Comparison of ENCODE assay signal across 21 cellular contexts in the genomic region with DNA sequence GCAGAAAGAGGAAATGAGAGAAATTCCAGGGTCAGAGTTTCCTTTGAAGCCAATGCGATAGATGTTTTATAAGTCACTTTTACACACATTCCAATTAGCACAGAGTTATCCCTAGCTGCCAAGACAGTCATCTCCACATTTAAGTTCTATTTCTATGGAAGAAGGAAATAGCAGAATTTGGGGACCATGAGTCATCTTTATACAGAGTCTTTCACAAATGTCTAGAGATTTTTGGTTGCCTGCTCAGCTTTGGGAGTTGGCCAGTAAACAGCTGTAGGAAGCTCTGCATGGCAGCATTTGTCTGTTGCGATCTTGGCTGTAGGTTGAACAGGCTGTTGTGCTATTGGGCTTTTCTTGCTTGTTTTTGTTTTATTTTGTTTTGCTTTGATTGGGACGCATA.
DNase-seq lines count a peak whose midpoint lies in the region; ATAC-seq, FAIRE-seq and TF ChIP-seq lines count a peak whose summit lies in the region.
"Had no signal": no experiment of that assay in that cellular context is flagged by ENCODE, and none has a peak within 500 bp of the region (broad histone marks: within the 10 kb centered on the region; RNA-seq: fewer than 3 reads in every experiment).

No MANE protein-coding gene starts in this region.

- H3K23ac ChIP-seq in mesenchymal stem cell (ENCODE audit: low read length in 2 of 2): no peak overlapping the region

- intact Hi-C loops in endothelial cell of umbilical vein (cut with micrococcal nuclease): no loop called here

- CTCF ChIA-PET in endothelial cell of umbilical vein (lab: Charles Lee): no interaction called here

- peak; percentile 43 for FAIRE-seq in endothelial cell of umbilical vein (lab: Jason Lieb, UNC)

- H3K36me3 ChIP-seq in endothelial cell of umbilical vein (ENCODE audit: control insufficient read depth in 2 of 2, extremely low read depth in 1 of 2, insufficient read depth in 2 of 2, low read length in 2 of 2) (no peaks in the 10 kb centered on the region), mesenchymal stem cell (ENCODE audit: control insufficient read depth in 1 of 2, insufficient read depth in 2 of 2, low read depth in 1 of 2, low read length in 2 of 2) (no peaks in the 10 kb centered on the region)
- H3K36me3 ChIP-seq: esophagus squamous epithelium, HAP-1, suprapubic skin had no signal

- no peaks in the 10 kb centered on the region for H4K20me1 ChIP-seq in endothelial cell of umbilical vein (replicated peaks; ENCODE audit: control insufficient read depth, extremely low read depth, insufficient read depth, low read length)

- H3K14ac ChIP-seq in mesenchymal stem cell (ENCODE audit: low read length in 2 of 2): no peak overlapping the region

- in situ Hi-C loops in ACHN (cut with HindIII; ENCODE audit: low pct_ligation_motif_present, low pct_unique_long_range_greater_than_20kb, low sequenced_read_pairs): no loop called here

- no peak overlapping the region for H3K9ac ChIP-seq in endothelial cell of umbilical vein (replicated peaks; ENCODE audit: extremely low read depth, insufficient read depth, low read length)
- peak overlapping the region; percentile 1 for H3K9ac ChIP-seq in mesenchymal stem cell (ENCODE audit: low read length)

- H3K9me1 ChIP-seq in endothelial cell of umbilical vein (replicated peaks; ENCODE audit: control insufficient read depth, extremely low read depth, insufficient read depth, low read length): no peaks in the 10 kb centered on the region

- dilution Hi-C loops in endothelial cell of umbilical vein (cut with MboI; ENCODE audit: extremely low pct_ligation_motif_present, low sequenced_read_pairs): no loop called here

- H3K27ac ChIP-seq in endothelial cell of umbilical vein (ENCODE audit: insufficient read depth, low read depth, low read length) (no peak overlapping the region), mesenchymal stem cell (ENCODE audit: low read length, poor library complexity, severe bottlenecking) (no peak overlapping the region)
- H3K27ac ChIP-seq: body of pancreas, esophagus squamous epithelium, RWPE1, suprapubic skin had no signal

- no peak overlapping the region for H2BK12ac ChIP-seq in mesenchymal stem cell (ENCODE audit: low read length in 2 of 2)

- H2AK5ac ChIP-seq in mesenchymal stem cell (ENCODE audit: low read length, severe bottlenecking): no peak overlapping the region

- 73% methylated on average over 1 of the region's 3 CpGs for WGBS in mesenchymal stem cell

- H3K9me3 ChIP-seq in endothelial cell of umbilical vein (replicated peaks; ENCODE audit: control insufficient read depth, insufficient read depth, low read length) (peaks cover 2% of the 10 kb centered on the region), mesenchymal stem cell (ENCODE audit: control insufficient read depth, low read length) (no peaks in the 10 kb centered on the region)
- H3K9me3 ChIP-seq: body of pancreas, esophagus squamous epithelium, HAP-1, suprapubic skin had no signal

- H2BK120ac ChIP-seq in mesenchymal stem cell (ENCODE audit: low read depth, low read length): no peak overlapping the region

- TF ChIP-seq POLR2A in endothelial cell of umbilical vein (IDR thresholded peaks at IDR 0.05; ENCODE audit: low read depth, low read length): no peak

- no TSS peak for BruUV-seq in endothelial cell of umbilical vein (replicated peaks; lab: Mats Ljungman, UMichigan)

- no peak for ATAC-seq in GM18873 (IDR thresholded peaks at IDR 0.05; ENCODE audit: low FRiP score, unreplicated experiment)
- no peak for ATAC-seq in GM21528 (IDR thresholded peaks at IDR 0.05; ENCODE audit: low FRiP score, unreplicated experiment)
- ATAC-seq in HG03095 (IDR thresholded peaks at IDR 0.05; ENCODE audit: unreplicated experiment): no peak
- ATAC-seq: activated CD8-positive, alpha-beta memory T cell treated with anti-CD3 and anti-CD28 coated beads, Interleukin-2, amount 10 ng/mL, durations not matched to agents 7 days and 5 days; body of pancreas had no signal

- H3K4me3 ChIP-seq in AG10803 (ENCODE audit: low read length): no peak overlapping the region
- no peak overlapping the region for H3K4me3 ChIP-seq in endothelial cell of umbilical vein (replicated peaks in 1 of 3; ENCODE audit: insufficient read depth in 1 of 3, low read depth in 1 of 3, low read length in 3 of 3)
- H3K4me3 ChIP-seq in mesenchymal stem cell (ENCODE audit: insufficient read depth in 1 of 2, low read depth in 1 of 2, low read length in 2 of 2): no peak overlapping the region
- H3K4me3 ChIP-seq: body of pancreas, esophagus squamous epithelium, HAP-1, lung, suprapubic skin had no signal

- no peak overlapping the region for H2AFZ ChIP-seq in endothelial cell of umbilical vein (ENCODE audit: low read depth, low read length)
- H2AFZ ChIP-seq in mesenchymal stem cell (ENCODE audit: low read depth, low read length): no peak overlapping the region

- H3K79me1 ChIP-seq in mesenchymal stem cell (replicated peaks; ENCODE audit: low read length, poor library complexity, severe bottlenecking): no peaks in the 10 kb centered on the region

- H2BK15ac ChIP-seq in mesenchymal stem cell (ENCODE audit: low read depth, poor library complexity, severe bottlenecking): no peak overlapping the region

- peak overlapping the region in 1 of 2 experiments; percentile 83 for H3K18ac ChIP-seq in mesenchymal stem cell (ENCODE audit: low read depth in 1 of 2, low read length in 2 of 2)

- DNase-seq in AG10803 (ENCODE audit: low read depth): peak; percentile 96
- DNase-seq in NCI-H1694 (lab: John Stamatoyannopoulos, UW): peak; percentile 36
- DNase-seq in endothelial cell of umbilical vein (ENCODE audit: low read depth, low spot score): no peak
- peak; percentile 56 for DNase-seq in mesenchymal stem cell
- DNase-seq in ACHN: no peak
- DNase-seq: activated CD8-positive, alpha-beta memory T cell treated with anti-CD3 and anti-CD28 coated beads, Interleukin-2, amount 10 ng/mL, durations not matched to agents 7 days and 5 days; activated gamma-delta T cell treated with Interleukin-2 at 50 U/mL for 16 hours; body of pancreas; C1 segment of cervical spinal cord; dermis blood vessel endothelial cell; DMS79; esophagus squamous epithelium; NCI-H82; nephron progenitor cell had no signal

- no peaks in the 10 kb centered on the region for H3K4me1 ChIP-seq in endothelial cell of umbilical vein (ENCODE audit: control insufficient read depth, extremely low read depth, insufficient read depth, low read length)
- no peaks in the 10 kb centered on the region for H3K4me1 ChIP-seq in mesenchymal stem cell (ENCODE audit: control insufficient read depth, insufficient read depth, low read depth, low read length)
- H3K4me1 ChIP-seq: body of pancreas, esophagus squamous epithelium, HAP-1, suprapubic skin had no signal

- TF ChIP-seq CTCF in AG10803 (conservative IDR thresholded peaks at IDR 0.05; ENCODE audit: low read length) (no peak), endothelial cell of umbilical vein (IDR thresholded peaks at IDR 0.05; ENCODE audit: extremely low read depth in 1 of 2, insufficient read depth in 1 of 2, low read depth in 1 of 2, low read length in 2 of 2) (no peak)

- no peaks in the 10 kb centered on the region for H3K79me2 ChIP-seq in endothelial cell of umbilical vein (ENCODE audit: control insufficient read depth, insufficient read depth, low read length)

- no peak overlapping the region for H4K8ac ChIP-seq in mesenchymal stem cell (ENCODE audit: low read length)

- H3K4me2 ChIP-seq in endothelial cell of umbilical vein (ENCODE audit: insufficient read depth, low read length) (no peak overlapping the region), mesenchymal stem cell (ENCODE audit: low read length, poor library complexity, severe bottlenecking) (no peak overlapping the region)

- H3K4ac ChIP-seq in mesenchymal stem cell (ENCODE audit: low read depth in 1 of 2, low read length in 2 of 2): no peak overlapping the region

- H4K91ac ChIP-seq in mesenchymal stem cell (ENCODE audit: low read length): no peak overlapping the region

- H2BK5ac ChIP-seq in mesenchymal stem cell (ENCODE audit: low read depth, low read length, poor library complexity, severe bottlenecking): no peak overlapping the region

- POLR2A ChIA-PET in endothelial cell of umbilical vein (lab: Charles Lee): no interaction called here

- no peaks in the 10 kb centered on the region for H3K27me3 ChIP-seq in endothelial cell of umbilical vein (ENCODE audit: control insufficient read depth in 2 of 2, insufficient read depth in 2 of 2, low read length in 2 of 2)
- no peaks in the 10 kb centered on the region for H3K27me3 ChIP-seq in mesenchymal stem cell (ENCODE audit: control insufficient read depth in 1 of 2, insufficient read depth in 1 of 2, low read length in 2 of 2)
- H3K27me3 ChIP-seq: body of pancreas, esophagus squamous epithelium, suprapubic skin had no signal

TF ChIP-seq in endothelial cell of umbilical vein, 7 proteins besides CTCF, POLR2A, EP300 and RAD21:
- TF ChIP-seq MYC (IDR thresholded peaks at IDR 0.05; ENCODE audit: low read depth, low read length) (no peak), FOS (IDR thresholded peaks at IDR 0.05; ENCODE audit: borderline replicate concordance, insufficient read depth, low read length) (no peak), JUN (IDR thresholded peaks at IDR 0.05; ENCODE audit: borderline replicate concordance, insufficient read depth, insufficient read length, low read depth) (no peak), EZH2 (IDR thresholded peaks at IDR 0.05; ENCODE audit: borderline replicate concordance, low read depth, low read length, severe bottlenecking) (no peak), GATA2 (IDR thresholded peaks at IDR 0.05; ENCODE audit: insufficient read depth, insufficient read length, low read depth, low read length) (no peak), POLR2AphosphoS5 (IDR thresholded peaks at IDR 0.05; ENCODE audit: insufficient read depth, low read depth, low read length) (no peak)
- TF ChIP-seq, protein P1, sequence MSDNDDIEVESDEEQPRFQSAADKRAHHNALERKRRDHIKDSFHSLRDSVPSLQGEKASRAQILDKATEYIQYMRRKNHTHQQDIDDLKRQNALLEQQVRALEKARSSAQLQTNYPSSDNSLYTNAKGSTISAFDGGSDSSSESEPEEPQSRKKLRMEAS (IDR thresholded peaks at IDR 0.05; ENCODE audit: insufficient read depth, insufficient read length): no peak

Comparison
In these comparisons a context has a peak if more than half of its experiments do, and no peak if none do; other contexts are left out.
1. DNase-seq: peak in AG10803 (single experiment), NCI-H1694 (single experiment) and mesenchymal stem cell (single experiment); none in endothelial cell of umbilical vein (single experiment) and ACHN (single experiment).